Comparison of ENCODE assay signal across 9 cellular contexts in genomic region chr3:42503251-42503924, GRCh38. TPM values are rescaled to one million over a fixed set of nuclear protein-coding genes. Genes with fewer than 3 reads are reported as not detected.
DNase-seq lines count a peak whose midpoint lies in the region; ATAC-seq and TF ChIP-seq lines count a peak whose summit lies in the region.
"Had no signal": no experiment of that assay in that cellular context is flagged by ENCODE, and none has a peak within 500 bp of the region (broad histone marks: within the 10 kb centered on the region; RNA-seq: fewer than 3 reads in every experiment).

No MANE protein-coding gene starts in this region.

- POLR2A ChIA-PET in activated CD4-positive, alpha-beta T cell treated with anti-CD3 and anti-CD28 coated beads for 36 hours (lab: Charles Lee) = no interaction called here
- POLR2A ChIA-PET in activated naive CD8-positive, alpha-beta T cell treated with anti-CD3 and anti-CD28 coated beads, Interleukin-2, amount 10 ng/mL, durations not matched to agents 7 days and 5 days (lab: Charles Lee) = interaction anchor here (2.4 kb wide), 1 partner anchor 23 kb away, joined by 14 read pairs; no protein-coding TSS in a partner anchor
- POLR2A ChIA-PET in RWPE1 (lab: Yijun Ruan, JAX; ENCODE audit: low non-redundant PET) = no interaction called here

- H3K36me3 ChIP-seq in lower lobe of right lung (no peaks in the 10 kb centered on the region), subcutaneous abdominal adipose tissue (ENCODE audit: control insufficient read depth in 5 of 5, insufficient read depth in 5 of 5, low read length in 5 of 5) (no peaks in the 10 kb centered on the region)

- H3K27ac ChIP-seq in lower lobe of right lung (peak overlapping the region; percentile 82), subcutaneous abdominal adipose tissue (ENCODE audit: low read depth, low read length) (no peak overlapping the region), RWPE1 (no peak overlapping the region)

- CTCF ChIA-PET in activated CD4-positive, alpha-beta T cell treated with anti-CD3 and anti-CD28 coated beads for 36 hours (lab: Charles Lee) = interaction anchor here (1.6 to 4.2 kb wide), 2 partner anchors 20 to 31 kb away, joined by 6 to 51 read pairs; no protein-coding TSS in a partner anchor
- CTCF ChIA-PET in RWPE1 (lab: Yijun Ruan, JAX) = interaction anchor here (1.9 kb wide), 1 partner anchor 44 kb away, joined by 8 read pairs; no protein-coding TSS in a partner anchor

- H3K4me1 ChIP-seq in lower lobe of right lung = peaks cover 35% of the 10 kb centered on the region
- peaks cover 1 to 47% (median 21%) of the 10 kb centered on the region in 5 donors for H3K4me1 ChIP-seq in subcutaneous abdominal adipose tissue (ENCODE audit: control insufficient read depth in 5 of 5, insufficient read depth in 5 of 5, low read length in 5 of 5)

- H3K27me3 Mint-ChIP-seq in activated CD4-positive, alpha-beta T cell treated with anti-CD3 and anti-CD28 coated beads for 36 hours = peaks cover 14% of the 10 kb centered on the region
- peaks cover 24% of the 10 kb centered on the region for H3K27me3 Mint-ChIP-seq in activated naive CD8-positive, alpha-beta T cell treated with anti-CD3 and anti-CD28 coated beads, Interleukin-2, amount 10 ng/mL, durations not matched to agents 7 days and 5 days

- H3K9me3 ChIP-seq in lower lobe of right lung (no peaks in the 10 kb centered on the region), subcutaneous abdominal adipose tissue (ENCODE audit: control insufficient read depth in 5 of 5, low read length in 5 of 5) (no peaks in the 10 kb centered on the region)

- no peak for DNase-seq in activated CD4-positive, alpha-beta T cell treated with anti-CD3 and anti-CD28 coated beads for 36 hours
- DNase-seq in activated CD4-positive, alpha-beta T cell treated with anti-CD3 and anti-CD28 coated beads for 4 hours = no peak
- peak; percentile 33 for DNase-seq in activated naive CD8-positive, alpha-beta T cell treated with anti-CD3 and anti-CD28 coated beads, Interleukin-2, amount 10 ng/mL, durations not matched to agents 7 days and 5 days
- DNase-seq in lower lobe of right lung = no peak
- no peak for DNase-seq in globus pallidus (ENCODE audit: low spot score)
- no peak for DNase-seq in GM19240 (ENCODE audit: insufficient read length, low spot score)
- DNase-seq in RWPE1 (ENCODE audit: low spot score) = no peak
- DNase-seq: NCI-H2081 treated with DMSO at 0.1 percent for 48 hours had no signal

- peak overlapping the region; percentile 79 for H3K4me3 Mint-ChIP-seq in activated CD4-positive, alpha-beta T cell treated with anti-CD3 and anti-CD28 coated beads for 36 hours
- H3K4me3 Mint-ChIP-seq in activated naive CD8-positive, alpha-beta T cell treated with anti-CD3 and anti-CD28 coated beads, Interleukin-2, amount 10 ng/mL, durations not matched to agents 7 days and 5 days = peak overlapping the region; percentile 77

- H3K9me3 Mint-ChIP-seq in activated CD4-positive, alpha-beta T cell treated with anti-CD3 and anti-CD28 coated beads for 36 hours (ENCODE audit: low read depth) = no peaks in the 10 kb centered on the region
- no peaks in the 10 kb centered on the region for H3K9me3 Mint-ChIP-seq in activated naive CD8-positive, alpha-beta T cell treated with anti-CD3 and anti-CD28 coated beads, Interleukin-2, amount 10 ng/mL, durations not matched to agents 7 days and 5 days

- H3K4me1 Mint-ChIP-seq in activated CD4-positive, alpha-beta T cell treated with anti-CD3 and anti-CD28 coated beads for 36 hours = peaks cover 51% of the 10 kb centered on the region
- peaks cover 31% of the 10 kb centered on the region for H3K4me1 Mint-ChIP-seq in activated naive CD8-positive, alpha-beta T cell treated with anti-CD3 and anti-CD28 coated beads, Interleukin-2, amount 10 ng/mL, durations not matched to agents 7 days and 5 days

- peak overlapping the region; percentile 71 for H3K27ac Mint-ChIP-seq in activated CD4-positive, alpha-beta T cell treated with anti-CD3 and anti-CD28 coated beads for 36 hours
- peak overlapping the region; percentile 44 for H3K27ac Mint-ChIP-seq in activated naive CD8-positive, alpha-beta T cell treated with anti-CD3 and anti-CD28 coated beads, Interleukin-2, amount 10 ng/mL, durations not matched to agents 7 days and 5 days

- peaks cover 26% of the 10 kb centered on the region for H3K27me3 ChIP-seq in lower lobe of right lung (ENCODE audit: low read depth)
- peaks cover 0 to 33% (median 27%) of the 10 kb centered on the region in 5 donors for H3K27me3 ChIP-seq in subcutaneous abdominal adipose tissue (ENCODE audit: control insufficient read depth in 5 of 5, insufficient read depth in 4 of 5, low read length in 5 of 5)

- TF ChIP-seq CTCF in lower lobe of right lung (IDR thresholded peaks at IDR 0.05) (no peak), RWPE1 (conservative IDR thresholded peaks at IDR 0.05; ENCODE audit: low read depth) (no peak)

- H3K36me3 Mint-ChIP-seq in activated CD4-positive, alpha-beta T cell treated with anti-CD3 and anti-CD28 coated beads for 36 hours (ENCODE audit: low read depth) = no peaks in the 10 kb centered on the region
- no peaks in the 10 kb centered on the region for H3K36me3 Mint-ChIP-seq in activated naive CD8-positive, alpha-beta T cell treated with anti-CD3 and anti-CD28 coated beads, Interleukin-2, amount 10 ng/mL, durations not matched to agents 7 days and 5 days

- peak overlapping the region; percentile 63 for H3K4me3 ChIP-seq in lower lobe of right lung
- peak overlapping the region in 4 of 5 donors; percentile 42 to 66 (median 56) for H3K4me3 ChIP-seq in subcutaneous abdominal adipose tissue (ENCODE audit: low read depth in 1 of 5, low read length in 5 of 5)

- ATAC-seq in activated CD4-positive, alpha-beta T cell treated with anti-CD3 and anti-CD28 coated beads for 36 hours = no peak
- ATAC-seq in activated naive CD8-positive, alpha-beta T cell treated with anti-CD3 and anti-CD28 coated beads, Interleukin-2, amount 10 ng/mL, durations not matched to agents 7 days and 5 days (ENCODE audit: low read depth) = no peak
- no peak for ATAC-seq in lower lobe of right lung

- peak overlapping the region in 3 of 5 donors; percentile 6 to 25 (median 9) for H3K9ac ChIP-seq in subcutaneous abdominal adipose tissue (ENCODE audit: low read length in 5 of 5)

- intact Hi-C loops in activated CD4-positive, alpha-beta T cell treated with anti-CD3 and anti-CD28 coated beads for 36 hours (cut with DNase I, micrococcal nuclease) = loop anchor here in 1 of 2 experiments (5.0 kb wide), 3 partner anchors 491 to 784 kb away; partner anchors contain the start of genes SNRK and ULK4
- intact Hi-C loops in lower lobe of right lung (cut with DNase I) = no loop called here

RNA-seq across cellular contexts. Expression of gene VIPR1, which starts 0.9 kb away (rescaled TPM):
- 1 to 10 TPM; 6.6 to 6.7 TPM for total RNA-seq in activated CD4-positive, alpha-beta T cell treated with anti-CD3 and anti-CD28 coated beads for 36 hours
- total RNA-seq in activated naive CD8-positive, alpha-beta T cell treated with anti-CD3 and anti-CD28 coated beads, Interleukin-2, amount 10 ng/mL, durations not matched to agents 7 days and 5 days = 10 to 100 TPM; 22.3 to 26.9 TPM
- total RNA-seq in lower lobe of right lung = 212 TPM
